Comparison of ENCODE assay signal across 35 cellular contexts in the genomic region with DNA sequence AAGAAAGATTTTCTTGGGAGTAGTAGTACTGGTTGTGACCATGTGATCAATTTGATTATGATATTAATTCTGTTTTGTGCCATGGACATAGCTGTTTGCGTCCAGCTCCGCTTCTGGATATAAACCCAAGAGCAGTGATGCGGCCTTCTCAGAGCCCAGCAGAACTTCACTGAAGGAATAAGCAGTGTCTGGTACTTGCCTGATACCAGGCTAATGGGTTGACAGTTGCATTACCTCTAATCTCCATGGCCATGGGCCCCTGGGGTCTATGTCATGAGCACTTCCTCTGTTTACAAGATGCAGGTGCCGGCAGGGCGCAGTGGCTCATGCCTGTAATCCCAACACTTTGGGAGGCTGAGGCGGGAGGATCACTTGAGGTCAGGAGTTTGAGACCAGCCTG. TPM values are rescaled to one million over a fixed set of nuclear protein-coding genes. Genes with fewer than 3 reads are reported as not detected.
"Had no signal": no experiment of that assay in that cellular context is flagged by ENCODE, and none has a peak within 500 bp of the region (broad histone marks: within the 10 kb centered on the region; RNA-seq: fewer than 3 reads in every experiment).

No MANE protein-coding gene starts in this region.

- H3K36me3 ChIP-seq: Peyer's patch had no signal

- H3K4me3 ChIP-seq: Peyer's patch had no signal

- DNase-seq: activated B cell treated with CpG ODN at 0.5 μM for 24 hours; activated CD4-positive, alpha-beta memory T cell treated with anti-CD3 and anti-CD28 coated beads for 36 hours; activated CD4-positive, alpha-beta T cell treated with anti-CD3 and anti-CD28 coated beads for 4 hours; activated CD4-positive, alpha-beta T cell treated with anti-CD3 and anti-CD28 coated beads, Interleukin-2, amount 50 U/mL, for 1 hour; activated CD4-positive, CD25-positive, alpha-beta regulatory T cell treated with anti-CD3 and anti-CD28 coated beads, Interleukin-2, amount 50 U/mL, for 72 hours; activated effector memory CD4-positive, alpha-beta T cell treated with Interleukin-2 at 50 U/mL for 16 hours; activated naive CD4-positive, alpha-beta T cell treated with anti-CD3 and anti-CD28 coated beads, Interleukin-2, amount 10 ng/mL, durations not matched to agents 7 days and 5 days; activated naive CD8-positive, alpha-beta T cell treated with anti-CD3 and anti-CD28 coated beads, Interleukin-2, amount 50 U/mL, for 24 hours; activated T-cell treated with anti-CD3 and anti-CD28 coated beads, Interleukin-2, amount 50 U/mL, for 48 hours; anterior cingulate cortex; caudate nucleus; MM.1S; MV-4-11; NCI-H1092; NCI-H1417; NCI-H146; NCI-H187; NCI-H2029 treated with DMSO at 0.1 percent for 48 hours; NCI-H2107; NCI-H2171; NCI-H510A; NCI-H526; NCI-H748 treated with DMSO at 0.1 percent for 48 hours; NK-92 treated with Interleukin-12 subunit alpha and Interleukin-12 subunit beta, amount 100 ng/mL, for 24 hours; PC-3; RPMI8226; SW 1271; T-helper 1 cell; T-helper 2 cell; T-helper 9 cell had no signal

- H3K27me3 ChIP-seq: Peyer's patch had no signal

- H3K36me3 Mint-ChIP-seq: activated CD4-positive, alpha-beta memory T cell treated with anti-CD3 and anti-CD28 coated beads for 36 hours; activated naive CD4-positive, alpha-beta T cell treated with anti-CD3 and anti-CD28 coated beads, Interleukin-2, amount 10 ng/mL, durations not matched to agents 7 days and 5 days; activated naive CD8-positive, alpha-beta T cell; brain had no signal

- ATAC-seq: activated naive CD8-positive, alpha-beta T cell treated with anti-CD3 and anti-CD28 coated beads, Interleukin-2, amount 50 U/mL, for 24 hours; PC-3 had no signal

- H3K9ac ChIP-seq: KMS-11 had no signal

- H3K9me3 Mint-ChIP-seq: activated B cell treated with CpG ODN at 0.5 μM for 24 hours; activated CD4-positive, alpha-beta memory T cell treated with anti-CD3 and anti-CD28 coated beads for 36 hours; activated naive CD4-positive, alpha-beta T cell treated with anti-CD3 and anti-CD28 coated beads, Interleukin-2, amount 10 ng/mL, durations not matched to agents 7 days and 5 days; activated naive CD8-positive, alpha-beta T cell treated with anti-CD3 and anti-CD28 coated beads, Interleukin-2, amount 50 U/mL, for 24 hours; brain had no signal

- H3K27ac ChIP-seq: KMS-11, Peyer's patch, VCaP had no signal

- H3K9me3 ChIP-seq: Peyer's patch had no signal

- H3K27me3 Mint-ChIP-seq: activated naive CD8-positive, alpha-beta T cell; brain had no signal

- H3K4me3 Mint-ChIP-seq: activated B cell treated with CpG ODN at 0.5 μM for 24 hours; activated CD4-positive, alpha-beta memory T cell treated with anti-CD3 and anti-CD28 coated beads for 36 hours; activated naive CD4-positive, alpha-beta T cell treated with anti-CD3 and anti-CD28 coated beads, Interleukin-2, amount 10 ng/mL, durations not matched to agents 7 days and 5 days; activated naive CD8-positive, alpha-beta T cell; activated naive CD8-positive, alpha-beta T cell treated with anti-CD3 and anti-CD28 coated beads, Interleukin-2, amount 50 U/mL, for 24 hours; brain had no signal

- H3K27ac Mint-ChIP-seq: activated B cell treated with CpG ODN at 0.5 μM for 24 hours; activated CD4-positive, alpha-beta memory T cell treated with anti-CD3 and anti-CD28 coated beads for 36 hours; activated naive CD4-positive, alpha-beta T cell treated with anti-CD3 and anti-CD28 coated beads, Interleukin-2, amount 10 ng/mL, durations not matched to agents 7 days and 5 days; activated naive CD8-positive, alpha-beta T cell; activated naive CD8-positive, alpha-beta T cell treated with anti-CD3 and anti-CD28 coated beads, Interleukin-2, amount 50 U/mL, for 24 hours; brain had no signal

RNA-seq across cellular contexts. Expression of a gene that starts 36.3 kb away (rescaled TPM):
- total RNA-seq: activated B cell treated with CpG ODN at 0.5 μM for 24 hours had no signal
